ENCODE assay signal across 17 cellular contexts in genomic region chr2:217849576-217849975, GRCh38.
DNase-seq lines count a peak whose midpoint lies in the region; ATAC-seq and TF ChIP-seq lines count a peak whose summit lies in the region.
"Had no signal": no experiment of that assay in that cellular context is flagged by ENCODE, and none has a peak within 500 bp of the region (broad histone marks: within the 10 kb centered on the region; RNA-seq: fewer than 3 reads in every experiment).

No MANE protein-coding gene starts in this region.

- H3K27me3 ChIP-seq in fibroblast of lung (ENCODE audit: control insufficient read depth, insufficient read depth, low read length): no peaks in the 10 kb centered on the region
- H3K27me3 ChIP-seq in psoas muscle (ENCODE audit: insufficient read depth in 3 of 3, low read length in 2 of 3): no peaks in the 10 kb centered on the region
- no peaks in the 10 kb centered on the region for H3K27me3 ChIP-seq in upper lobe of right lung

- H4K20me1 ChIP-seq in fibroblast of lung (ENCODE audit: control insufficient read depth, extremely low read depth, insufficient read depth, low read length): no peaks in the 10 kb centered on the region

- H3K36me3 ChIP-seq in fibroblast of lung (ENCODE audit: control insufficient read depth, insufficient read depth, low read length) (peaks cover 14% of the 10 kb centered on the region), psoas muscle (ENCODE audit: insufficient read depth in 1 of 2, low read depth in 1 of 2) (peaks cover 0 to 74% of the 10 kb centered on the region in 2 donors), upper lobe of right lung (peaks cover 65% of the 10 kb centered on the region)

- peak overlapping the region; percentile 70 for H3K4me2 ChIP-seq in fibroblast of lung (ENCODE audit: extremely low read depth, insufficient read depth, low read length)
- H3K4me2 ChIP-seq: KMS-11 had no signal

- H3K27ac ChIP-seq in fibroblast of lung (ENCODE audit: insufficient read depth, low read length) (peak overlapping the region; percentile 23), psoas muscle (peak overlapping the region; percentile 89), upper lobe of right lung (peak overlapping the region; percentile 17)
- H3K27ac ChIP-seq: KMS-11 had no signal

- peak; percentile 4 for DNase-seq in Right ventricle myocardium inferior (ENCODE audit: missing footprints)
- no peak for DNase-seq in Right ventricle myocardium superior
- DNase-seq in fibroblast of lung (ENCODE audit: low read depth in 2 of 2): no peak
- DNase-seq in psoas muscle: peak in 1 of 2 donors; percentile 44
- no peak for DNase-seq in upper lobe of right lung
- no peak for DNase-seq in AG20443 (ENCODE audit: low spot score)
- DNase-seq: activated CD4-positive, alpha-beta memory T cell treated with anti-CD3 and anti-CD28 coated beads, Interleukin-2, amount 10 ng/mL, durations not matched to agents 7 days and 5 days; activated naive CD8-positive, alpha-beta T cell treated with anti-CD3 and anti-CD28 coated beads for 36 hours; activated T-cell treated with anti-CD3 and anti-CD28 coated beads, Interleukin-2, amount 50 U/mL, for 48 hours; DMS79; NCI-H1092 treated with DMSO at 0.1 percent for 48 hours; NCI-H69; stimulated activated CD4-positive, alpha-beta T cell treated with anti-CD3 and anti-CD28 coated beads, Interleukin-4, amount 100 ng/mL, for 24 hours; stimulated activated CD8-positive, alpha-beta memory T cell treated with anti-CD3 and anti-CD28 coated beads, Interleukin-4, amount 100 ng/mL, for 48 hours had no signal

- H2AFZ ChIP-seq in fibroblast of lung (ENCODE audit: low read length): no peak overlapping the region

- ATAC-seq in Right ventricle myocardium inferior (no peak), Right ventricle myocardium superior (ENCODE audit: poor library complexity) (no peak), psoas muscle (no peak), upper lobe of right lung (no peak), HG03432 (IDR thresholded peaks at IDR 0.05; ENCODE audit: unreplicated experiment) (no peak), GM21360 (IDR thresholded peaks at IDR 0.05; ENCODE audit: unreplicated experiment) (no peak)

- intact Hi-C loops in Right ventricle myocardium inferior (cut with DNase I) (no loop called here), Right ventricle myocardium superior (cut with DNase I) (no loop called here), psoas muscle (cut with DNase I) (no loop called here), upper lobe of right lung (cut with DNase I) (no loop called here)

- no peaks in the 10 kb centered on the region for H3K79me2 ChIP-seq in fibroblast of lung (ENCODE audit: control insufficient read depth, insufficient read depth, low read length)

- H3K9ac ChIP-seq in fibroblast of lung (ENCODE audit: insufficient read depth, low read length): no peak overlapping the region
- H3K9ac ChIP-seq: KMS-11 had no signal

- H3K9me3 ChIP-seq in fibroblast of lung (ENCODE audit: control insufficient read depth, insufficient read depth, low read depth, low read length) (no peaks in the 10 kb centered on the region), psoas muscle (no peaks in the 10 kb centered on the region), upper lobe of right lung (no peaks in the 10 kb centered on the region)

- 75 to 79% (median 76%) methylated on average over 6 of the region's 6 CpGs for WGBS in psoas muscle, 3 donors

- H3K4me3 ChIP-seq in fibroblast of lung (replicated peaks in 1 of 4; ENCODE audit: control extremely low read depth in 1 of 4, insufficient read depth in 1 of 4, low read depth in 3 of 4, low read length in 4 of 4) (no peak overlapping the region), psoas muscle (no peak overlapping the region), upper lobe of right lung (no peak overlapping the region)

- peaks cover 41% of the 10 kb centered on the region for H3K4me1 ChIP-seq in fibroblast of lung (ENCODE audit: control insufficient read depth, extremely low read depth, insufficient read depth, low read length)
- H3K4me1 ChIP-seq in psoas muscle: peaks cover 96% of the 10 kb centered on the region
- H3K4me1 ChIP-seq in upper lobe of right lung: peaks cover 77% of the 10 kb centered on the region

- TF ChIP-seq CTCF in fibroblast of lung (conservative IDR thresholded peaks at IDR 0.05 in 1 of 2, IDR thresholded peaks at IDR 0.05 in 1 of 2; ENCODE audit: low read depth in 1 of 2, low read length in 2 of 2): no peak
- TF ChIP-seq CTCF in psoas muscle (IDR thresholded peaks at IDR 0.05): no peak
- TF ChIP-seq CTCF in upper lobe of right lung (IDR thresholded peaks at IDR 0.05): no peak

Comparison
In these comparisons a context has a peak if more than half of its experiments do, and no peak if none do; other contexts are left out.
1. H3K27ac ChIP-seq: peak in every context shown above with its lines; median percentile 89 in psoas muscle; 23 in fibroblast of lung; 17 in upper lobe of right lung.